Comparison of ENCODE assay signal across 21 cellular contexts in the genomic region with DNA sequence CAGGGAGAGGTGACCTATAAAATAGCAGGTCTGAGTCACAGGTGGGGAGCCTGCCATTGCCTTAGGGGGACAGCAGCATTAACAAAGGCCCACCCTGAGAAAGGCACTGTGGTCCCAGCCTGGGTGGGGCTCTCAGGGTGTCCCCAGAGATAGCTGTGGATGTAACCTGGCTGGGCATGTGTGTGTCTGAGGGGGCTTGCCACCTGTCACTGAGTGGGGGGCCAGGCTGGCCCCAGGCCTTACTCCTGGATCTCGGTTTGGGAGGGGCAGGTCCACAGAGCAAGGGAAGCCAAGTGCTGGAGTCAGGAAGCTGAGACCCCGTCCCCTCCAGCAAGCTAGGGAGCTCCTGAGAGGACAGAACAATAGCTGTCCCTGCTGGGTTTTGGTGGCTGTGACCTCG. TPM values are rescaled to one million over a fixed set of nuclear protein-coding genes. Genes with fewer than 3 reads are reported as not detected.
DNase-seq lines count a peak whose midpoint lies in the region; ATAC-seq, FAIRE-seq and TF ChIP-seq lines count a peak whose summit lies in the region.
"Had no signal": no experiment of that assay in that cellular context is flagged by ENCODE, and none has a peak within 500 bp of the region (broad histone marks: within the 10 kb centered on the region; RNA-seq: fewer than 3 reads in every experiment).

No MANE protein-coding gene starts in this region.

- H3K23me2 ChIP-seq in H1 (ENCODE audit: low read depth, low read length): 0 out of 2 replicates have a peak, but pooled peaks cover 2% of the 10 kb centered on the region

- no peak overlapping the region for H3K9ac ChIP-seq in SK-N-SH
- H3K9ac ChIP-seq in HUES64 (ENCODE audit: low read depth, low read length): no peak overlapping the region; the same call in 1 of the 2 replicates
- H3K9ac ChIP-seq in H1 (replicated peaks in 1 of 4; ENCODE audit: extremely low read depth in 1 of 4, low read depth in 3 of 4, low read length in 3 of 4): no peak overlapping the region
- H3K9ac ChIP-seq in trophoblast cell (ENCODE audit: low read length): no peak overlapping the region

- H4K8ac ChIP-seq in H1 (ENCODE audit: extremely low read depth, insufficient read depth, low read length): peak overlapping the region; percentile 64
- H4K8ac ChIP-seq in trophoblast cell (ENCODE audit: low read depth, low read length): no peak overlapping the region

- H3K79me2 ChIP-seq in SK-N-SH (ENCODE audit: insufficient read depth) (peaks cover 74% of the 10 kb centered on the region), H1 (ENCODE audit: control insufficient read depth in 1 of 2, insufficient read depth in 2 of 2, low read length in 2 of 2) (peaks cover 0 to 28% of the 10 kb centered on the region in 2 experiments; a peak in 2 of 4 replicates), trophoblast cell (ENCODE audit: control insufficient read depth, insufficient read depth, low read length, poor library complexity) (peaks cover 6% of the 10 kb centered on the region)

- TF ChIP-seq RAD21 in SK-N-SH (IDR thresholded peaks at IDR 0.05; ENCODE audit: low read length): no peak
- no peak for TF ChIP-seq RAD21 in H1 (IDR thresholded peaks at IDR 0.05 in 1 of 2, conservative IDR thresholded peaks at IDR 0.05 in 1 of 2; ENCODE audit: low read depth in 2 of 2, low read length in 2 of 2)

- CTCF ChIA-PET in SK-N-SH (lab: Yijun Ruan, JAX): interaction anchor here (0.8 to 10.4 kb wide), 21 partner anchors 12 to 437 kb away, joined by 3 to 139 read pairs (median 6); a partner anchor contains a TSS
- CTCF ChIA-PET in H1 (lab: Charles Lee; ENCODE audit: partially characterized antibody): interaction anchor here (0.6 to 11.1 kb wide), 27 partner anchors 8 to 377 kb away, joined by 3 to 175 read pairs (median 5); a partner anchor contains a TSS

- peak overlapping the region; percentile 11 for H4K5ac ChIP-seq in H1 (ENCODE audit: insufficient read length, low read depth, low read length)

- peak overlapping the region; percentile 97; the same call in 1 of the 2 replicates for H2BK12ac ChIP-seq in H1 (ENCODE audit: low read depth, low read length)
- peak overlapping the region; percentile 17 for H2BK12ac ChIP-seq in trophoblast cell (ENCODE audit: low read length)

- no peaks in the 10 kb centered on the region for H3K27me3 ChIP-seq in SK-N-SH (ENCODE audit: insufficient read depth)
- no peaks in the 10 kb centered on the region for H3K27me3 ChIP-seq in HUES64 (ENCODE audit: insufficient read depth, low read length)
- H3K27me3 ChIP-seq in H1 (replicated peaks in 1 of 4; ENCODE audit: control insufficient read depth in 3 of 4, extremely low read depth in 1 of 4, insufficient read depth in 3 of 4, low read length in 3 of 4): no peaks in the 10 kb centered on the region
- H3K27me3 ChIP-seq in trophoblast cell (ENCODE audit: insufficient read depth, low read length): no peaks in the 10 kb centered on the region
- H3K27me3 ChIP-seq: neutrophil, right lobe of liver, transverse colon had no signal

- peaks cover 0 to 2% (median 0%) of the 10 kb centered on the region in 3 donors for H3K27me3 Mint-ChIP-seq in immature natural killer cell (ENCODE audit: low read depth in 3 of 3)

- peak overlapping the region; percentile 98; the same call in 1 of the 2 replicates for H2BK15ac ChIP-seq in H1 (ENCODE audit: low read length)

- 100% methylated on average over 2 of the region's 3 CpGs for WGBS in SK-N-SH (ENCODE audit: low lambda C conversion rate)
- WGBS in HUES64: 78% methylated on average over 3 of the region's 3 CpGs
- 70% methylated on average over 3 of the region's 3 CpGs; no CpG with 5 or more reads in 1 of the 2 experiments for WGBS in H1 (ENCODE audit: extremely low coverage in 1 of 2, insufficient coverage in 1 of 2, insufficient read length in 1 of 2, insufficient replicate concordance in 2 of 2, low coverage in 1 of 2, low lambda C conversion rate in 2 of 2, missing lambda C conversion rate in 1 of 2), 2 experiments
- no CpG with 5 or more reads among the region's 3 CpGs for WGBS in trophoblast cell (ENCODE audit: extremely low coverage, insufficient coverage, insufficient read length)

- H2AK5ac ChIP-seq in H1 (ENCODE audit: low read depth, low read length): peak overlapping the region; percentile 99; the same call in 1 of the 2 replicates
- no peak overlapping the region for H2AK5ac ChIP-seq in trophoblast cell (ENCODE audit: low read length)

- H2BK120ac ChIP-seq in H1 (replicated peaks; ENCODE audit: low read depth, low read length): peak overlapping the region; percentile 9
- peak overlapping the region; percentile 34 for H2BK120ac ChIP-seq in trophoblast cell (ENCODE audit: insufficient read depth, low read length, poor library complexity)

- H3K9me2 ChIP-seq in SK-N-SH: no peaks in the 10 kb centered on the region

- H3K14ac ChIP-seq in H1 (ENCODE audit: insufficient read length) (no peak overlapping the region), trophoblast cell (ENCODE audit: low read length) (no peak overlapping the region)

- H3F3A ChIP-seq in SK-N-SH (replicated peaks; ENCODE audit: insufficient read depth): peaks cover 36% of the 10 kb centered on the region

- no peak for FAIRE-seq in H1 (lab: Jason Lieb, UNC)
- FAIRE-seq: bronchial epithelial cell, colon had no signal

- H3K4me1 Mint-ChIP-seq in immature natural killer cell: no peaks in the 10 kb centered on the region

- H3K9me3 ChIP-seq in SK-N-SH (no peaks in the 10 kb centered on the region), HUES64 (ENCODE audit: insufficient read depth, low read depth, low read length) (no peaks in the 10 kb centered on the region), H1 (ENCODE audit: insufficient read depth in 2 of 2, low read depth in 1 of 2, low read length in 1 of 2) (no peaks in the 10 kb centered on the region), trophoblast cell (ENCODE audit: insufficient read depth, low read depth, low read length) (no peaks in the 10 kb centered on the region)
- H3K9me3 ChIP-seq: neutrophil, right lobe of liver, transverse colon had no signal

- peak overlapping the region; percentile 82 for H4K91ac ChIP-seq in H1 (replicated peaks; ENCODE audit: insufficient read length, low read length)
- no peak overlapping the region for H4K91ac ChIP-seq in trophoblast cell (ENCODE audit: low read depth, low read length)

- H4K20me1 ChIP-seq in SK-N-SH (ENCODE audit: insufficient read depth) (peaks cover 62% of the 10 kb centered on the region; the same call in 1 of the 2 replicates), H1 (replicated peaks in 1 of 2; ENCODE audit: control insufficient read depth in 1 of 2, insufficient read depth in 2 of 2, low read length in 2 of 2) (peaks cover 1 to 2% of the 10 kb centered on the region in 2 experiments)

- H3K9me3 Mint-ChIP-seq in immature natural killer cell: no peaks in the 10 kb centered on the region
- H3K9me3 Mint-ChIP-seq: activated naive CD4-positive, alpha-beta T cell treated with anti-CD3 and anti-CD28 coated beads, Interleukin-2, amount 50 U/mL, for 72 hours; HFFc6 had no signal

- peaks cover 52 to 90% of the 10 kb centered on the region in 2 experiments for H3K4me1 ChIP-seq in SK-N-SH (ENCODE audit: control insufficient read depth in 1 of 2, insufficient read depth in 2 of 2, low read depth in 1 of 2, low read length in 1 of 2)
- H3K4me1 ChIP-seq in HUES64 (ENCODE audit: insufficient read depth, low read length): peaks cover 24% of the 10 kb centered on the region
- peaks cover 4 to 39% (median 30%) of the 10 kb centered on the region in 4 experiments for H3K4me1 ChIP-seq in H1 (replicated peaks in 1 of 4; ENCODE audit: control insufficient read depth in 3 of 4, insufficient read depth in 4 of 4, low read length in 3 of 4)
- peaks cover 24 to 42% of the 10 kb centered on the region in 2 experiments for H3K4me1 ChIP-seq in trophoblast cell (ENCODE audit: control insufficient read depth in 1 of 2, insufficient read depth in 2 of 2, low read length in 2 of 2)

- no peak for ATAC-seq in SK-N-SH treated with all-trans-retinoic acid at 6 μM for 48 hours
- ATAC-seq in HG03280 (IDR thresholded peaks at IDR 0.05; ENCODE audit: unreplicated experiment): no peak
- ATAC-seq in stimulated activated naive CD8-positive, alpha-beta T cell treated with anti-CD3 and anti-CD28 coated beads, Interleukin-15, Interleukin-2, amounts not matched to agents 100 U/mL and 50 U/mL, for 24 hours: no peak

- H2BK5ac ChIP-seq in H1 (ENCODE audit: low read depth, low read length) (peak overlapping the region; percentile 93), trophoblast cell (ENCODE audit: low read depth, low read length, poor library complexity) (no peak overlapping the region)

- TF ChIP-seq CTCF in SK-N-SH (IDR thresholded peaks at IDR 0.05): no peak
- TF ChIP-seq CTCF in H1 (IDR thresholded peaks at IDR 0.05; ENCODE audit: control extremely low read depth in 1 of 3, insufficient read depth in 1 of 3, low read depth in 1 of 3, low read length in 3 of 3): no peak

- POLR2A ChIA-PET in SK-N-SH (lab: Yijun Ruan, JAX) (interaction anchor here (0.6 to 1.9 kb wide), 5 partner anchors 15 to 59 kb away, joined by 3 to 7 read pairs (median 4); a partner anchor contains a TSS), H1 (lab: Charles Lee; ENCODE audit: partially characterized antibody) (interaction anchor here (0.7 to 6.8 kb wide), 5 partner anchors 8 to 229 kb away, joined by 3 to 45 read pairs (median 4); no protein-coding TSS in a partner anchor)

- no peak for TF ChIP-seq EP300 in SK-N-SH (IDR thresholded peaks at IDR 0.05; ENCODE audit: borderline replicate concordance in 1 of 2, low read depth in 1 of 2, low read length in 1 of 2)
- no peak for TF ChIP-seq EP300 in H1 (IDR thresholded peaks at IDR 0.05; ENCODE audit: borderline replicate concordance in 1 of 2, low read depth in 2 of 2, low read length in 2 of 2)

- no peak overlapping the region for H3K56ac ChIP-seq in H1 (replicated peaks; ENCODE audit: insufficient read length, low read depth, low read length)

- H3K27ac ChIP-seq in SK-N-SH (ENCODE audit: low read depth in 2 of 2, low read length in 1 of 2) (peak overlapping the region; percentile 68 to 96; a peak in 3 of 4 replicates), HUES64 (ENCODE audit: low read depth, low read length) (peak overlapping the region; percentile 52; the same call in 1 of the 2 replicates), H1 (ENCODE audit: low read depth, low read length) (no peak overlapping the region; the same call in 1 of the 2 replicates), trophoblast cell (ENCODE audit: low read depth, low read length) (no peak overlapping the region)
- H3K27ac ChIP-seq: 22Rv1, neutrophil, right lobe of liver, transverse colon had no signal

- DNase-seq in SK-N-SH (no peak), H1 (ENCODE audit: low read depth in 1 of 2, low spot score in 2 of 2) (no peak), trophoblast cell (no peak), immature natural killer cell (no peak)
- no peak for DNase-seq in stimulated activated naive CD8-positive, alpha-beta T cell treated with anti-CD3 and anti-CD28 coated beads, Interleukin-15, Interleukin-2, amounts not matched to agents 100 U/mL and 50 U/mL, for 24 hours
- DNase-seq: activated CD4-positive, CD25-positive, alpha-beta regulatory T cell treated with anti-CD3 and anti-CD28 coated beads, Interleukin-2, amount 50 U/mL, for 72 hours; activated CD8-positive, alpha-beta memory T cell treated with anti-CD3 and anti-CD28 coated beads, Interleukin-2, amount 50 U/mL, for 4 hours; right lobe of liver had no signal

- no peaks in the 10 kb centered on the region for H3K36me3 Mint-ChIP-seq in immature natural killer cell
- H3K36me3 Mint-ChIP-seq: activated naive CD4-positive, alpha-beta T cell treated with anti-CD3 and anti-CD28 coated beads, Interleukin-2, amount 50 U/mL, for 72 hours; CD14-positive monocyte had no signal

- no peak overlapping the region for H3K27ac Mint-ChIP-seq in immature natural killer cell

- peaks cover 17% of the 10 kb centered on the region for H3K79me1 ChIP-seq in H1 (ENCODE audit: low read depth, low read length)
- peaks cover 11% of the 10 kb centered on the region for H3K79me1 ChIP-seq in trophoblast cell (ENCODE audit: low read length)

- TF ChIP-seq POLR2A in H1 (IDR thresholded peaks at IDR 0.05; ENCODE audit: control extremely low read depth in 1 of 2, low read depth in 2 of 2, low read length in 2 of 2): no peak

- H3K4me2 ChIP-seq in SK-N-SH (no peak overlapping the region), H1 (ENCODE audit: insufficient read depth in 1 of 2, low read depth in 2 of 2, low read length in 2 of 2) (peak overlapping the region in 1 of 2 experiments; percentile 81; a peak in 2 of 4 replicates), trophoblast cell (ENCODE audit: low read length) (no peak overlapping the region)

- no peak overlapping the region for H3K23ac ChIP-seq in H1 (ENCODE audit: insufficient read length)
- H3K23ac ChIP-seq in trophoblast cell (ENCODE audit: low read length): no peak overlapping the region

- H3K36me3 ChIP-seq in SK-N-SH (replicated peaks in 1 of 2; ENCODE audit: control insufficient read depth in 1 of 2, insufficient read depth in 2 of 2, low read length in 1 of 2) (no peaks in the 10 kb centered on the region), HUES64 (ENCODE audit: insufficient read depth, low read length) (no peaks in the 10 kb centered on the region), H1 (ENCODE audit: control insufficient read depth in 2 of 4, insufficient read depth in 4 of 4, low read length in 3 of 4) (no peaks in the 10 kb centered on the region; a peak in 1 of 8 replicates), trophoblast cell (ENCODE audit: control insufficient read depth in 1 of 2, insufficient read depth in 2 of 2, low read length in 2 of 2) (peaks cover 4 to 15% of the 10 kb centered on the region in 2 experiments)
- H3K36me3 ChIP-seq: neutrophil, right lobe of liver, transverse colon had no signal

- H2AFZ ChIP-seq in SK-N-SH (ENCODE audit: low read depth): no peak overlapping the region
- no peak overlapping the region for H2AFZ ChIP-seq in H1 (ENCODE audit: low read length)
- no peak overlapping the region for H2AFZ ChIP-seq in trophoblast cell (ENCODE audit: insufficient read depth, low read length, poor library complexity)

- no peak overlapping the region for H3K4me3 Mint-ChIP-seq in immature natural killer cell
- H3K4me3 Mint-ChIP-seq: CD14-positive monocyte, HFFc6 had no signal

- H2BK20ac ChIP-seq in H1 (ENCODE audit: low read length): peak overlapping the region; percentile 90

- H3K4ac ChIP-seq in H1 (replicated peaks; ENCODE audit: insufficient read length, low read depth, low read length) (peak overlapping the region; percentile 30), trophoblast cell (ENCODE audit: low read depth, low read length) (peak overlapping the region; percentile 32)

- H3K18ac ChIP-seq in H1 (ENCODE audit: extremely low read depth, low read length) (peak overlapping the region; percentile 90), trophoblast cell (ENCODE audit: low read length) (peak overlapping the region; percentile 75)

- H4K12ac ChIP-seq in trophoblast cell (ENCODE audit: low read depth, low read length): no peak overlapping the region

- H3K4me3 ChIP-seq in SK-N-SH (ENCODE audit: low read depth in 2 of 2, low read length in 1 of 2) (no peak overlapping the region), HUES64 (ENCODE audit: low read length) (no peak overlapping the region), H1 (ENCODE audit: extremely low read depth in 1 of 4, insufficient read depth in 2 of 4, low read depth in 3 of 4, low read length in 4 of 4) (peak overlapping the region in 1 of 4 experiments; percentile 18; a peak in 1 of 8 replicates), trophoblast cell (ENCODE audit: low read depth, low read length) (no peak overlapping the region)
- H3K4me3 ChIP-seq: right lobe of liver, transverse colon had no signal

RNA-seq across cellular contexts. Expression of a gene that starts 48.2 kb away (rescaled TPM):
- polyA plus RNA-seq in SK-N-SH (2012; rRNA removed) (3.8 and 4.6 TPM in 2 replicates), H1 (2011; rRNA removed) (24.6 and 33.8 TPM in 2 replicates), immature natural killer cell (10 to 100 TPM in 2 of 3 donors, 1 to 10 TPM in 1; 7.9 to 12.8 (median 11.7) TPM)
- 2.2 and 3.1 TPM in 2 replicates for polyA plus RNA-seq in SK-N-SH (2012; cell fraction: cytosol; rRNA removed)
- polyA plus RNA-seq in SK-N-SH (2012; cell fraction: nucleus; rRNA removed): 3.6 and 4.6 TPM in 2 replicates
- polyA plus RNA-seq in HUES64 (2013, experiment 1 of 2): 10.5 TPM
- polyA plus RNA-seq in HUES64 (2013, experiment 2 of 2): 10.5 TPM
- 14.0 and 15.2 TPM in 2 replicates for total RNA-seq in H1 (2021; fragmentation: NEBNext Ultra II Directional; extraction: Animal tissue kit (Norgen Biotek cat#: 25700))
- 11.4 TPM for polyA plus RNA-seq in H1 (2011; cell fraction: cytosol; rRNA removed)
- polyA plus RNA-seq in H1 (2011; cell fraction: nucleus; rRNA removed): 17.8 TPM
- 14.5 to 19.4 TPM (median 17.5 TPM) in 4 replicates for polyA plus RNA-seq in H1 (2012, experiment 1 of 2)
- 19.9 TPM for polyA plus RNA-seq in H1 (2012, experiment 2 of 2)
- polyA plus RNA-seq in H1 (2013, experiment 1 of 2): 19.7 TPM
- 22.1 TPM for polyA plus RNA-seq in H1 (2013, experiment 2 of 2)
- 18.6 and 20.6 TPM in 2 replicates for polyA minus RNA-seq in H1 (2011; rRNA and poly(A)+ RNA removed)
- 9.4 TPM for polyA minus RNA-seq in H1 (2011; cell fraction: cytosol; rRNA and poly(A)+ RNA removed)
- polyA minus RNA-seq in H1 (2011; cell fraction: nucleus; rRNA and poly(A)+ RNA removed): 15.2 TPM
- polyA plus RNA-seq in trophoblast cell (2013): 6.4 and 6.8 TPM in 2 replicates

RNA-seq across cellular contexts. Expression of a gene that starts 58.5 kb away (rescaled TPM):
- polyA plus RNA-seq in SK-N-SH (2012; rRNA removed) (12.2 and 13.8 TPM in 2 replicates), H1 (2011; rRNA removed) (27.9 and 34.1 TPM in 2 replicates), immature natural killer cell (under 1 TPM in 2 of 3 donors, not detected in 1; 0.06 to 0.34 TPM)
- 7.9 and 13.9 TPM in 2 replicates for polyA plus RNA-seq in SK-N-SH (2012; cell fraction: cytosol; rRNA removed)
- 19.4 and 24.8 TPM in 2 replicates for polyA plus RNA-seq in SK-N-SH (2012; cell fraction: nucleus; rRNA removed)
- 14.5 TPM for polyA plus RNA-seq in HUES64 (2013, experiment 1 of 2)
- polyA plus RNA-seq in HUES64 (2013, experiment 2 of 2): 13.3 TPM
- 31.8 and 31.9 TPM in 2 replicates for total RNA-seq in H1 (2021; fragmentation: NEBNext Ultra II Directional; extraction: Animal tissue kit (Norgen Biotek cat#: 25700))
- 22.8 TPM for polyA plus RNA-seq in H1 (2011; cell fraction: cytosol; rRNA removed)
- 58.1 TPM for polyA plus RNA-seq in H1 (2011; cell fraction: nucleus; rRNA removed)
- polyA plus RNA-seq in H1 (2012, experiment 1 of 2): 22.2 to 30.2 TPM (median 28.1 TPM) in 4 replicates
- 28.3 TPM for polyA plus RNA-seq in H1 (2012, experiment 2 of 2)
- polyA plus RNA-seq in H1 (2013, experiment 1 of 2): 22.6 TPM
- 24.0 TPM for polyA plus RNA-seq in H1 (2013, experiment 2 of 2)
- 22.2 and 22.8 TPM in 2 replicates for polyA minus RNA-seq in H1 (2011; rRNA and poly(A)+ RNA removed)
- 16.0 TPM for polyA minus RNA-seq in H1 (2011; cell fraction: cytosol; rRNA and poly(A)+ RNA removed)
- polyA minus RNA-seq in H1 (2011; cell fraction: nucleus; rRNA and poly(A)+ RNA removed): 19.1 TPM
- polyA plus RNA-seq in trophoblast cell (2013): 54.7 and 55.5 TPM in 2 replicates
- total RNA-seq: activated naive CD4-positive, alpha-beta T cell treated with anti-CD3 and anti-CD28 coated beads, Interleukin-2, amount 50 U/mL, for 72 hours; OCI-LY7; T-helper 2 cell treated with Interferon-gamma antibody and Interleukin-4, amounts not matched to agents 100 ng/mL and 5 ng/mL, for 36 hours had no signal

Comparison
In these comparisons a context has a peak if more than half of its experiments do, and no peak if none do; other contexts are left out.
1. H3K27ac ChIP-seq: peak in SK-N-SH (2 of 2) and HUES64 (single experiment); none in H1 (single experiment) and trophoblast cell (single experiment).
2. RNA of a gene that starts 58.5 kb away (polyA plus RNA-seq): 22.2 to 58.1 TPM in H1 and 7.9 to 24.8 TPM in SK-N-SH; 0.06 to 0.34 TPM in immature natural killer cell; every median in the first group is over 4 times any median in the second.